ENCODE assay signal across 2 cellular contexts in the genomic region with DNA sequence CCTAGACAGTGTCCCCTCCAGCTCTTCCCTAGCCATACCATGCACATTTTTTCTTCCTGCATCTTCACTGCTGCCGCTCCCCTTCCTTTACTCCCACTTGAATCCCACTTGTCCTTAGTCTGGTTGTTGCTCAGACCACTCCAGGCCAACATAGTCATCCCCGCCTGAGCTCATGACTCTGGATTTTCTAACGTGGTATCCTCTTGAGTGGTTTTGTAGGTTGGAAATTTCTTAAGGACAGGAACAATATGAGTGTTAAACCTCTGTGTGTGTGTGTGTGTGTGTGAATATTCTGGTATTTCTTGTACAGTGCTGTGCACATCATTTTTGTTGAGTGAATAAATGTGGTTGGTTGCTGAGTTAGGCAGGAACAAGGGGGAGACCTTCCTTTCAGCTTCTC.
TF ChIP-seq lines count a peak whose summit lies in the region.

No MANE protein-coding gene starts in this region.

TF ChIP-seq in HEK293, 187 proteins besides CTCF, POLR2A, EP300 and RAD21 (continued from another document):
- TF ChIP-seq ZNF155 (tag by site-specific recombination; IDR thresholded peaks at IDR 0.05) = no peak
- TF ChIP-seq EGR2 (tag by site-specific recombination; IDR thresholded peaks at IDR 0.05; ENCODE audit: low read depth) = 0 out of 2 replicates have a peak, but pooled peaks have one; percentile 16

TF ChIP-seq in neural cell, 6 proteins besides CTCF, POLR2A, EP300 and RAD21:
- TF ChIP-seq, protein P1, sequence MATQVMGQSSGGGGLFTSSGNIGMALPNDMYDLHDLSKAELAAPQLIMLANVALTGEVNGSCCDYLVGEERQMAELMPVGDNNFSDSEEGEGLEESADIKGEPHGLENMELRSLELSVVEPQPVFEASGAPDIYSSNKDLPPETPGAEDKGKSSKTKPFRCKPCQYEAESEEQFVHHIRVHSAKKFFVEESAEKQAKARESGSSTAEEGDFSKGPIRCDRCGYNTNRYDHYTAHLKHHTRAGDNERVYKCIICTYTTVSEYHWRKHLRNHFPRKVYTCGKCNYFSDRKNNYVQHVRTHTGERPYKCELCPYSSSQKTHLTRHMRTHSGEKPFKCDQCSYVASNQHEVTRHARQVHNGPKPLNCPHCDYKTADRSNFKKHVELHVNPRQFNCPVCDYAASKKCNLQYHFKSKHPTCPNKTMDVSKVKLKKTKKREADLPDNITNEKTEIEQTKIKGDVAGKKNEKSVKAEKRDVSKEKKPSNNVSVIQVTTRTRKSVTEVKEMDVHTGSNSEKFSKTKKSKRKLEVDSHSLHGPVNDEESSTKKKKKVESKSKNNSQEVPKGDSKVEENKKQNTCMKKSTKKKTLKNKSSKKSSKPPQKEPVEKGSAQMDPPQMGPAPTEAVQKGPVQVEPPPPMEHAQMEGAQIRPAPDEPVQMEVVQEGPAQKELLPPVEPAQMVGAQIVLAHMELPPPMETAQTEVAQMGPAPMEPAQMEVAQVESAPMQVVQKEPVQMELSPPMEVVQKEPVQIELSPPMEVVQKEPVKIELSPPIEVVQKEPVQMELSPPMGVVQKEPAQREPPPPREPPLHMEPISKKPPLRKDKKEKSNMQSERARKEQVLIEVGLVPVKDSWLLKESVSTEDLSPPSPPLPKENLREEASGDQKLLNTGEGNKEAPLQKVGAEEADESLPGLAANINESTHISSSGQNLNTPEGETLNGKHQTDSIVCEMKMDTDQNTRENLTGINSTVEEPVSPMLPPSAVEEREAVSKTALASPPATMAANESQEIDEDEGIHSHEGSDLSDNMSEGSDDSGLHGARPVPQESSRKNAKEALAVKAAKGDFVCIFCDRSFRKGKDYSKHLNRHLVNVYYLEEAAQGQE (IDR thresholded peaks at IDR 0.05; ENCODE audit: borderline replicate concordance) = no peak
- TF ChIP-seq POLR2AphosphoS5 (IDR thresholded peaks at IDR 0.05) (no peak), EZH2 (IDR thresholded peaks at IDR 0.05; ENCODE audit: borderline replicate concordance, insufficient read depth, low read length, poor library complexity, severe bottlenecking) (no peak)
